ENCODE assay signal across 8 cellular contexts in genomic region chr13:31951215-31951678, GRCh38.
DNase-seq lines count a peak whose midpoint lies in the region; ATAC-seq lines count a peak whose summit lies in the region.

No MANE protein-coding gene starts in this region.

- peak; percentile 45 for DNase-seq in EH (ENCODE audit: low read depth)
- DNase-seq in UCSD-AML1 (lab: John Stamatoyannopoulos, UW; ENCODE audit: unreplicated experiment) = peak; percentile 56
- no peak for DNase-seq in left lobe of liver (ENCODE audit: low spot score)
- no peak for DNase-seq in middle frontal gyrus (ENCODE audit: extremely low spot score, low spot score)
- no peak for DNase-seq in retina
- no peak for DNase-seq in kidney glomerular epithelial cell (lab: John Stamatoyannopoulos, UW)

- peak; percentile 89 for ATAC-seq in GM19438 (IDR thresholded peaks at IDR 0.05; ENCODE audit: low read depth, unreplicated experiment)
- peak; percentile 91 for ATAC-seq in HG03342 (IDR thresholded peaks at IDR 0.05; ENCODE audit: unreplicated experiment)
- peak; percentile 50 for ATAC-seq in left lobe of liver

Comparison
In these comparisons a context has a peak if more than half of its experiments do, and no peak if none do; other contexts are left out.
1. DNase-seq: peak in EH (single experiment) and UCSD-AML1 (single experiment); none in left lobe of liver (single experiment), middle frontal gyrus (single experiment), retina (single experiment) and kidney glomerular epithelial cell (single experiment).
2. Peak in every context shown above with its lines, with median percentiles within 50 percentile points of each other: ATAC-seq.